Comparison of ENCODE assay signal across 7 cellular contexts in genomic region chr10:21372651-21373410, GRCh38.
DNase-seq lines count a peak whose midpoint lies in the region; ATAC-seq lines count a peak whose summit lies in the region.

No MANE protein-coding gene starts in this region.

- intact Hi-C loops in posterior cingulate gyrus (cut with DNase I) = no loop called here

- DNase-seq in NCI-H2227 treated with DMSO at 0.1 percent for 48 hours (lab: John Stamatoyannopoulos, UW) (peak; percentile 41), foreskin melanocyte (peak; percentile 89), posterior cingulate gyrus (no peak)
- peak; percentile 28 to 32 for DNase-seq in activated T-cell treated with anti-CD3 and anti-CD28 coated beads, Interleukin-2, amount 50 U/mL, for 48 hours
- peak; percentile 0 to 13 for DNase-seq in stimulated activated CD4-positive, alpha-beta T cell treated with anti-CD3 and anti-CD28 coated beads, Interleukin-12 subunit alpha, Interleukin-12 subunit beta, amount 100 ng/mL, for 24 hours (ENCODE audit: low read depth in 2 of 2)

- ATAC-seq in GM18502 (IDR thresholded peaks at IDR 0.05; ENCODE audit: poor library complexity, unreplicated experiment) (peak; percentile 95), HG02759 (IDR thresholded peaks at IDR 0.05; ENCODE audit: unreplicated experiment) (peak; percentile 91)

Comparison
In these comparisons a context has a peak if more than half of its experiments do, and no peak if none do; other contexts are left out.
1. DNase-seq: peak in NCI-H2227 treated with DMSO at 0.1 percent for 48 hours (single experiment), activated T-cell treated with anti-CD3 and anti-CD28 coated beads, Interleukin-2, amount 50 U/mL, for 48 hours (2 of 2), foreskin melanocyte (single experiment) and stimulated activated CD4-positive, alpha-beta T cell treated with anti-CD3 and anti-CD28 coated beads, Interleukin-12 subunit alpha, Interleukin-12 subunit beta, amount 100 ng/mL, for 24 hours (2 of 2); none in posterior cingulate gyrus (0 of 10).